Comparison of ENCODE assay signal across 34 cellular contexts in the genomic region with DNA sequence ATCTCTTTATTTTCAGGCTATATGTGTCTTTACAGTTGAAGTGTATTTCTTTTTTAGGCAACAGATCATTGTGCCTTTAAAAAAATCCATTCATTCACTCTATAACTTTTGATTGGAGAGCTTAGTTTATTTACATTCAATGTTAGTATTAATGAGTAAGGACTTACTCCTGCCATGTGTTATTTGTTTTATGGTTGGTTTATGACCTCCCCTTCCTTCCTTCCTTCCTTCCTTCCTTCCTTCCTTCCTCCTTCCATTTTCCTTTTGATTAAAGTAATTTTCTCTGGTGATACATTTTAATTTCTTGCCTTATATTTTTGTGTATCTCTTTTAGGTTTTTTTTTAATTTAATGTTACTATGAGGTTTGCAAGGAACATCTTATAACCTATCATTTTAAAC.
"Had no signal": no experiment of that assay in that cellular context is flagged by ENCODE, and none has a peak within 500 bp of the region (broad histone marks: within the 10 kb centered on the region; RNA-seq: fewer than 3 reads in every experiment).

No MANE protein-coding gene starts in this region.

- H3K27ac ChIP-seq: KMS-11 had no signal

- H3K4me3 ChIP-seq: MG63 had no signal

- H3K9ac ChIP-seq: KMS-11 had no signal

- H3K27me3 ChIP-seq: MG63 had no signal

- H3K36me3 ChIP-seq: MG63 had no signal

- DNase-seq: Karpas-422, Kasumi-1, MG63, MM.1S, MV-4-11, NCI-H1048, NCI-H1092, NCI-H1092 treated with DMSO at 0.1 percent for 48 hours, NCI-H1105, NCI-H1105 treated with DMSO at 0.1 percent for 48 hours, NCI-H1417, NCI-H1417 treated with DMSO at 0.1 percent for 48 hours, NCI-H1436, NCI-H1436 treated with DMSO at 0.1 percent for 48 hours, NCI-H146, NCI-H1694, NCI-H1694 treated with DMSO at 0.1 percent for 48 hours, NCI-H187, NCI-H187 treated with DMSO at 0.1 percent for 48 hours, NCI-H1930, NCI-H2029, NCI-H2029 treated with DMSO at 0.1 percent for 48 hours, NCI-H2081, NCI-H2081 treated with DMSO at 0.1 percent for 48 hours, NCI-H2107, NCI-H2171, NCI-H2171 treated with DMSO at 0.1 percent for 48 hours, NCI-H2227 treated with DMSO at 0.1 percent for 48 hours, NCI-H226, NCI-H345, NCI-H446, NCI-H446 treated with DMSO at 0.1 percent for 48 hours, NCI-H510A had no signal
